ENCODE assay signal across 8 cellular contexts in genomic region chr22:41966607-41967240, GRCh38. TPM values are rescaled to one million over a fixed set of nuclear protein-coding genes. Genes with fewer than 3 reads are reported as not detected.
DNase-seq lines count a peak whose midpoint lies in the region; ATAC-seq and TF ChIP-seq lines count a peak whose summit lies in the region.

No MANE protein-coding gene starts in this region.

- H3K27me3 Mint-ChIP-seq in activated CD4-positive, alpha-beta memory T cell treated with anti-CD3 and anti-CD28 coated beads for 36 hours, result peaks cover 3% of the 10 kb centered on the region

- intact Hi-C loops in activated CD4-positive, alpha-beta memory T cell treated with anti-CD3 and anti-CD28 coated beads for 36 hours (cut with micrococcal nuclease), result loop anchor here (1.0 to 5.0 kb wide), 3 partner anchors 106 to 471 kb away; partner anchors contain the start of genes NAGA, NDUFA6 and PHETA2

- TF ChIP-seq CTCF in AG09309 (IDR thresholded peaks at IDR 0.05; ENCODE audit: control insufficient read depth, insufficient read depth, low read depth, low read length, missing control alignments), result peak; percentile 57

- no peaks in the 10 kb centered on the region for H3K36me3 Mint-ChIP-seq in activated CD4-positive, alpha-beta memory T cell treated with anti-CD3 and anti-CD28 coated beads for 36 hours

- no peak for ATAC-seq in HG02870 (IDR thresholded peaks at IDR 0.05; ENCODE audit: unreplicated experiment)
- no peak for ATAC-seq in HG02938 (IDR thresholded peaks at IDR 0.05; ENCODE audit: unreplicated experiment)

- CTCF ChIA-PET in activated CD4-positive, alpha-beta memory T cell treated with anti-CD3 and anti-CD28 coated beads for 36 hours (lab: Charles Lee), result interaction anchor here (0.7 to 4.6 kb wide), 15 partner anchors 8 to 507 kb away, joined by 3 to 33 read pairs (median 4); partner anchors contain the start of gene NDUFA6

- H3K9me3 Mint-ChIP-seq in activated CD4-positive, alpha-beta memory T cell treated with anti-CD3 and anti-CD28 coated beads for 36 hours, result no peaks in the 10 kb centered on the region

- no peak overlapping the region for H3K4me3 ChIP-seq in AG09309 (ENCODE audit: control insufficient read depth, low read depth, low read length)

- no peak overlapping the region for H3K4me3 Mint-ChIP-seq in activated CD4-positive, alpha-beta memory T cell treated with anti-CD3 and anti-CD28 coated beads for 36 hours

- POLR2A ChIA-PET in activated CD4-positive, alpha-beta memory T cell treated with anti-CD3 and anti-CD28 coated beads for 36 hours (lab: Charles Lee), result no interaction called here

- peak overlapping the region; percentile 2 for H3K27ac Mint-ChIP-seq in activated CD4-positive, alpha-beta memory T cell treated with anti-CD3 and anti-CD28 coated beads for 36 hours

- peaks cover 7% of the 10 kb centered on the region for H3K4me1 Mint-ChIP-seq in activated CD4-positive, alpha-beta memory T cell treated with anti-CD3 and anti-CD28 coated beads for 36 hours (ENCODE audit: low read depth)

- DNase-seq in AG09309 (ENCODE audit: low read depth), result peak; percentile 86
- peak; percentile 88 for DNase-seq in GM03348 (ENCODE audit: low spot score)
- peak; percentile 47 for DNase-seq in NCI-H226
- peak; percentile 63 for DNase-seq in activated CD4-positive, alpha-beta memory T cell treated with anti-CD3 and anti-CD28 coated beads for 36 hours
- peak; percentile 82 for DNase-seq in fibroblast of the conjunctiva (ENCODE audit: low read depth)
- DNase-seq in nucleus accumbens (lab: John Stamatoyannopoulos, UW), result peak in 31 of 56 donors; percentile 19 to 78 (median 45)

RNA-seq across cellular contexts. Expression of gene SEPTIN3, which starts 2.5 kb away (rescaled TPM):
- 1 to 10 TPM; 2.2 to 2.8 TPM for total RNA-seq in activated CD4-positive, alpha-beta memory T cell treated with anti-CD3 and anti-CD28 coated beads for 36 hours

RNA-seq across cellular contexts. Expression of gene CENPM, which starts 19.8 kb away (rescaled TPM):
- total RNA-seq in activated CD4-positive, alpha-beta memory T cell treated with anti-CD3 and anti-CD28 coated beads for 36 hours, result 100 to 1,000 TPM in 1 of 2 experiments, 10 to 100 TPM in 1; 99.9 to 106 TPM

RNA-seq across cellular contexts. Expression of gene WBP2NL, which starts 31.9 kb away (rescaled TPM):
- total RNA-seq in activated CD4-positive, alpha-beta memory T cell treated with anti-CD3 and anti-CD28 coated beads for 36 hours, result 1 to 10 TPM in 1 of 2 experiments, under 1 TPM in 1; 0.82 to 1.5 TPM

RNA-seq across cellular contexts. Expression of gene TNFRSF13C, which starts 40.1 kb away (rescaled TPM):
- 1 to 10 TPM; 3.2 to 5.0 TPM for total RNA-seq in activated CD4-positive, alpha-beta memory T cell treated with anti-CD3 and anti-CD28 coated beads for 36 hours
